ENCODE assay signal across 7 cellular contexts in genomic region chr20:840858-841567, GRCh38. TPM values are rescaled to one million over a fixed set of nuclear protein-coding genes. Genes with fewer than 3 reads are reported as not detected.
DNase-seq lines count a peak whose midpoint lies in the region; ATAC-seq and TF ChIP-seq lines count a peak whose summit lies in the region.

No MANE protein-coding gene starts in this region.

- CTCF ChIA-PET in HCT116 (lab: Charles Lee), result interaction anchor here (1.3 kb wide), 1 partner anchor 23 kb away, joined by 4 read pairs; no protein-coding TSS in a partner anchor
- CTCF ChIA-PET in activated CD8-positive, alpha-beta T cell treated with anti-CD3 and anti-CD28 coated beads for 36 hours (lab: Charles Lee), result interaction anchor here (1.3 to 1.8 kb wide), 2 partner anchors 22 to 115 kb away, joined by 3 to 5 read pairs; no protein-coding TSS in a partner anchor

- H3K27ac Mint-ChIP-seq in activated CD8-positive, alpha-beta T cell treated with anti-CD3 and anti-CD28 coated beads for 36 hours, result no peak overlapping the region

- H3K27me3 ChIP-seq in HCT116 (ENCODE audit: insufficient read depth, low read length) (no peaks in the 10 kb centered on the region), right atrium auricular region (no peaks in the 10 kb centered on the region), HAP-1 (ENCODE audit: low read depth) (no peaks in the 10 kb centered on the region)

- TF ChIP-seq CTCF in HCT116 (IDR thresholded peaks at IDR 0.05 in 2 of 3, conservative IDR thresholded peaks at IDR 0.05 in 1 of 3; ENCODE audit: borderline replicate concordance in 1 of 3, insufficient read depth in 1 of 3, low read depth in 2 of 3, low read length in 2 of 3) (no peak), right atrium auricular region (IDR thresholded peaks at IDR 0.05) (no peak)
- no peak for TF ChIP-seq CTCF in activated CD8-positive, alpha-beta T cell treated with anti-CD3 and anti-CD28 coated beads for 36 hours (IDR thresholded peaks at IDR 0.05)

- no peaks in the 10 kb centered on the region for H3K27me3 Mint-ChIP-seq in activated CD8-positive, alpha-beta T cell treated with anti-CD3 and anti-CD28 coated beads for 36 hours

- peaks cover 3% of the 10 kb centered on the region for H3K9me3 Mint-ChIP-seq in activated CD8-positive, alpha-beta T cell treated with anti-CD3 and anti-CD28 coated beads for 36 hours

- DNase-seq in HCT116 (ENCODE audit: low read depth, low spot score) (no peak), right atrium auricular region (ENCODE audit: low spot score) (no peak), skeletal muscle cell (ENCODE audit: low read depth) (no peak), NCI-H82 (lab: John Stamatoyannopoulos, UW) (no peak), HAP-1 (ENCODE audit: low spot score in 2 of 2) (no peak)
- DNase-seq in activated CD8-positive, alpha-beta T cell treated with anti-CD3 and anti-CD28 coated beads for 36 hours, result peak; percentile 59

- H3K79me2 ChIP-seq in HCT116 (ENCODE audit: insufficient read depth, low read length), result peaks cover 62% of the 10 kb centered on the region

- peak overlapping the region; percentile 98 for H3K4me2 ChIP-seq in HCT116 (ENCODE audit: low read length)

- peaks cover 22% of the 10 kb centered on the region for H3K36me3 Mint-ChIP-seq in activated CD8-positive, alpha-beta T cell treated with anti-CD3 and anti-CD28 coated beads for 36 hours (ENCODE audit: low read depth)

- no TSS peak for BruUV-seq in HCT116 (replicated peaks; lab: Mats Ljungman, UMichigan)

- H3K36me3 ChIP-seq in HCT116 (ENCODE audit: control insufficient read depth in 1 of 2, insufficient read depth in 2 of 2, low read length in 2 of 2), result peaks cover 5 to 7% of the 10 kb centered on the region in 2 experiments; a peak in 3 of 4 replicates
- H3K36me3 ChIP-seq in right atrium auricular region, result no peaks in the 10 kb centered on the region
- H3K36me3 ChIP-seq in HAP-1 (replicated peaks), result no peaks in the 10 kb centered on the region

- H4K20me1 ChIP-seq in HCT116 (ENCODE audit: insufficient read depth), result no peaks in the 10 kb centered on the region

- no peak for TF ChIP-seq RAD21 in HCT116 (IDR thresholded peaks at IDR 0.05; ENCODE audit: low read depth)

- peak overlapping the region; percentile 70 for H3K4me3 Mint-ChIP-seq in activated CD8-positive, alpha-beta T cell treated with anti-CD3 and anti-CD28 coated beads for 36 hours

- POLR2A ChIA-PET in HCT116 (lab: Charles Lee), result no interaction called here
- POLR2A ChIA-PET in activated CD8-positive, alpha-beta T cell treated with anti-CD3 and anti-CD28 coated beads for 36 hours (lab: Charles Lee), result interaction anchor here (0.6 to 1.7 kb wide), 2 partner anchors 10 to 180 kb away, joined by 3 to 5 read pairs; no protein-coding TSS in a partner anchor

- H3K4me1 ChIP-seq in HCT116 (ENCODE audit: control insufficient read depth in 1 of 2, insufficient read depth in 2 of 2, low read length in 2 of 2) (peaks cover 28 to 54% of the 10 kb centered on the region in 2 experiments), right atrium auricular region (peaks cover 0 to 40% of the 10 kb centered on the region in 2 donors), HAP-1 (no peaks in the 10 kb centered on the region; the same call in 1 of the 2 replicates)

- H3K9me2 ChIP-seq in HCT116 (ENCODE audit: insufficient read depth), result no peaks in the 10 kb centered on the region

- H3K4me3 ChIP-seq in HCT116 (replicated peaks in 1 of 2; ENCODE audit: low read depth in 1 of 2, low read length in 2 of 2) (peak overlapping the region; percentile 82 to 86), right atrium auricular region (peak overlapping the region; percentile 40 to 54), skeletal muscle cell (ENCODE audit: low read depth, low read length) (peak overlapping the region; percentile 51), HAP-1 (no peak overlapping the region)

- intact Hi-C loops in HCT116 (cut with micrococcal nuclease), result no loop called here
- intact Hi-C loops in activated CD8-positive, alpha-beta T cell treated with anti-CD3 and anti-CD28 coated beads for 36 hours (cut with micrococcal nuclease), result no loop called here

- TF ChIP-seq POLR2A in HCT116 (IDR thresholded peaks at IDR 0.05; ENCODE audit: borderline replicate concordance, extremely low read depth, insufficient read depth, insufficient read length), result no peak

- H2AFZ ChIP-seq in HCT116 (ENCODE audit: low read depth, low read length, poor library complexity, severe bottlenecking), result no peak overlapping the region

- in situ Hi-C loops in HAP-1 (cut with MboI; ENCODE audit: low sequenced_read_pairs), result no loop called here

- H3K9ac ChIP-seq in HCT116 (ENCODE audit: low read length), result peak overlapping the region; percentile 79

- H3K4me1 Mint-ChIP-seq in activated CD8-positive, alpha-beta T cell treated with anti-CD3 and anti-CD28 coated beads for 36 hours (ENCODE audit: low read depth), result peaks cover 39% of the 10 kb centered on the region

- ATAC-seq in HCT116 (peak; percentile 64), HG03442 (IDR thresholded peaks at IDR 0.05; ENCODE audit: unreplicated experiment) (no peak)
- ATAC-seq in activated CD8-positive, alpha-beta T cell treated with anti-CD3 and anti-CD28 coated beads for 36 hours, result no peak

- H3K9me3 ChIP-seq in HCT116 (ENCODE audit: control insufficient read depth in 1 of 2, insufficient read depth in 1 of 2, low read depth in 1 of 2, low read length in 2 of 2), result no peaks in the 10 kb centered on the region
- peaks cover 0 to 6% of the 10 kb centered on the region in 2 donors for H3K9me3 ChIP-seq in right atrium auricular region
- H3K9me3 ChIP-seq in HAP-1, result no peaks in the 10 kb centered on the region

- RAD21 ChIA-PET in HCT116 (lab: Charles Lee; ENCODE audit: low non-redundant PET in 1 of 2, low total read pairs in 2 of 2, uncharacterized antibody in 2 of 2, unreplicated experiment in 2 of 2), result no interaction called here

- peak overlapping the region; percentile 67; the same call in 1 of the 2 replicates for H3K27ac ChIP-seq in HCT116 (ENCODE audit: low read depth, low read length)
- no peak overlapping the region for H3K27ac ChIP-seq in right atrium auricular region

TF ChIP-seq in HCT116, 20 proteins besides CTCF, POLR2A, EP300 and RAD21:
- peak; percentile 26; the same call in 1 of the 2 replicates for TF ChIP-seq ZFX (IDR thresholded peaks at IDR 0.05)
- TF ChIP-seq SIN3A (IDR thresholded peaks at IDR 0.05; ENCODE audit: low read depth), result no peak
- peak; percentile 95 for TF ChIP-seq CEBPB (IDR thresholded peaks at IDR 0.05; ENCODE audit: low read depth)
- peak; percentile 59 for TF ChIP-seq POLR2AphosphoS5 (IDR thresholded peaks at IDR 0.05; ENCODE audit: low read depth, low read length)
TF ChIP-seq in HCT116: peak in this region for 3.

RNA-seq across cellular contexts. Expression of gene FAM110A, which starts 7.5 kb away (rescaled TPM):
- total RNA-seq in HCT116 (2021; ENCODE audit: unreplicated experiment), result 26.4 TPM
- polyA plus RNA-seq in HCT116 (2012), result 26.3 and 30.1 TPM in 2 replicates
- total RNA-seq in activated CD8-positive, alpha-beta T cell treated with anti-CD3 and anti-CD28 coated beads for 36 hours, result 10 to 100 TPM; 20.5 to 23.1 TPM
- 1 to 10 TPM; 5.7 to 5.8 TPM for total RNA-seq in right atrium auricular region
